15 cellular contexts compared by ENCODE assay signal in the genomic region with DNA sequence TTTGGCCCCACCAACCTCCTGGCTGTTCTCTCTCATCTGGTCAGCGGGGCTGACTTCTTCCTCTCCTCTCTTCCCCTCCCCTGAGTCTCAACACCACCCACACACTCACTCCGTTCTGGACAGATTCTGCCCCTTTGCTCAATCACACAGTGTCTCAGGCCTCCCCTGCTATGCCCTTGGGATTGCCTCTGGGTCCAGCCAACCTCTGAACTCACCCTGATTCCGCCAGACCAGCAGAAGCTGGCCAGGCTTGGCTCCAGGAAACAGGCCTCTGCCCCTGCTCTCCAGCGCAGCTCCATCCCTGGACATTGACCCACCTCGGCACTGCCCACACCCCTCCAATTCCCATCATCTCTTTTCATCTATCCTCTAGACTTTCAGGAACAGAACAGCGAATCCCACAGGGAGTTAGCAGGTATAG. TPM values are rescaled to one million over a fixed set of nuclear protein-coding genes. Genes with fewer than 3 reads are reported as not detected.
DNase-seq lines count a peak whose midpoint lies in the region; ATAC-seq and TF ChIP-seq lines count a peak whose summit lies in the region.
"Had no signal": no experiment of that assay in that cellular context is flagged by ENCODE, and none has a peak within 500 bp of the region (broad histone marks: within the 10 kb centered on the region; RNA-seq: fewer than 3 reads in every experiment).

No MANE protein-coding gene starts in this region.

- H3K36me3 ChIP-seq in cardiac muscle cell (no peaks in the 10 kb centered on the region), tibial nerve (no peaks in the 10 kb centered on the region)

- H3K4me3 ChIP-seq in cardiac muscle cell, result no peak overlapping the region
- no peak overlapping the region for H3K4me3 ChIP-seq in tibial nerve

- DNase-seq in cardiac muscle cell (ENCODE audit: low read depth in 1 of 2, low spot score in 1 of 2) (peak in 1 of 2 donors; percentile 55), omental fat pad (ENCODE audit: low spot score) (no peak), tibial nerve (ENCODE audit: low spot score in 2 of 2) (no peak), cerebellar nuclear complex (lab: John Stamatoyannopoulos, UW) (no peak), NCI-H2081 treated with DMSO at 0.1 percent for 48 hours (lab: John Stamatoyannopoulos, UW) (no peak)
- DNase-seq in stimulated activated CD4-positive, alpha-beta T cell treated with anti-CD3 and anti-CD28 coated beads, Interleukin-4, amount 100 ng/mL, for 4 hours, result no peak
- DNase-seq: activated CD4-positive, CD25-positive, alpha-beta regulatory T cell; activated T-cell treated with anti-CD3 and anti-CD28 coated beads for 4 hours; CD8-positive, alpha-beta T cell; kidney glomerular epithelial cell; MV-4-11; SK-N-SH had no signal

- ATAC-seq in omental fat pad (ENCODE audit: low FRiP score), result peak; percentile 77
- no peak for ATAC-seq in HG02642 (IDR thresholded peaks at IDR 0.05; ENCODE audit: poor library complexity, unreplicated experiment)
- ATAC-seq: CD8-positive, alpha-beta T cell had no signal

- TF ChIP-seq EP300 in tibial nerve (IDR thresholded peaks at IDR 0.05), result no peak

- peak overlapping the region; percentile 11 for H3K27ac ChIP-seq in angular gyrus (ENCODE audit: low read depth, low read length)
- peak overlapping the region; percentile 51 for H3K27ac ChIP-seq in cardiac muscle cell
- H3K27ac ChIP-seq in tibial nerve, result peak overlapping the region; percentile 23 to 79 (median 58)

- H3K9me3 ChIP-seq in cardiac muscle cell (ENCODE audit: low read depth), result no peaks in the 10 kb centered on the region
- no peaks in the 10 kb centered on the region for H3K9me3 ChIP-seq in tibial nerve
- H3K9me3 ChIP-seq: SK-N-SH had no signal

- H3K4me1 ChIP-seq in cardiac muscle cell (ENCODE audit: low read depth), result peaks cover 22% of the 10 kb centered on the region
- H3K4me1 ChIP-seq in tibial nerve, result peaks cover 0 to 73% (median 20%) of the 10 kb centered on the region in 4 donors

- no peak for TF ChIP-seq CTCF in cardiac muscle cell (IDR thresholded peaks at IDR 0.05; ENCODE audit: low read depth, low read length)
- TF ChIP-seq CTCF in omental fat pad (IDR thresholded peaks at IDR 0.05), result no peak
- no peak for TF ChIP-seq CTCF in tibial nerve (IDR thresholded peaks at IDR 0.05)

- H3K27me3 ChIP-seq in cardiac muscle cell, result no peaks in the 10 kb centered on the region
- no peaks in the 10 kb centered on the region for H3K27me3 ChIP-seq in tibial nerve

- 40 to 42% methylated on average over 6 of the region's 6 CpGs for WGBS in tibial nerve, 2 donors

- no peak for TF ChIP-seq POLR2A in tibial nerve (IDR thresholded peaks at IDR 0.05)

RNA-seq across cellular contexts. Expression of a gene that starts 22.1 kb away (rescaled TPM):
- 31.0 and 58.1 TPM in 2 replicates for total RNA-seq in cardiac muscle cell
- polyA plus RNA-seq in cardiac muscle cell, result 16.3 and 21.1 TPM in 2 replicates
- 10 to 100 TPM in 1 of 4 donors, 1 to 10 TPM in 3; 7.5 to 12.9 (median 8.2) TPM for total RNA-seq in omental fat pad
- 10 to 100 TPM; 26.4 to 39.9 (median 34.6) TPM for total RNA-seq in tibial nerve

RNA-seq across cellular contexts. Expression of a gene that starts 53.2 kb away (rescaled TPM):
- total RNA-seq in cardiac muscle cell (not detected in 2 replicates), omental fat pad (100 to 1,000 TPM in 2 of 4 donors, 10 to 100 TPM in 2; 18.8 to 131 (median 77.6) TPM), tibial nerve (10 to 100 TPM; 18.4 to 63.9 (median 22.6) TPM)
- polyA plus RNA-seq in cardiac muscle cell, result 0.14 and 0.18 TPM in 2 replicates
- polyA plus RNA-seq: neural cell, SK-N-SH had no signal

Comparison
In these comparisons a context has a peak if more than half of its experiments do, and no peak if none do; other contexts are left out.
1. RNA of a gene that starts 53.2 kb away (total RNA-seq): 18.8 to 131 TPM in omental fat pad and 18.4 to 63.9 TPM in tibial nerve; not detected in cardiac muscle cell; every median in the first group is over 10 times any median in the second.
2. Peak in every context shown above with its lines, with median percentiles within 50 percentile points of each other: H3K27ac ChIP-seq.